Comparison of ENCODE assay signal across 10 cellular contexts in genomic region chr9:126411948-126412284, GRCh38.
DNase-seq lines count a peak whose midpoint lies in the region; ATAC-seq lines count a peak whose summit lies in the region.
"Had no signal": no experiment of that assay in that cellular context is flagged by ENCODE, and none has a peak within 500 bp of the region (broad histone marks: within the 10 kb centered on the region; RNA-seq: fewer than 3 reads in every experiment).

No MANE protein-coding gene starts in this region.

- no peaks in the 10 kb centered on the region for H3K9me3 Mint-ChIP-seq in CD4-positive, alpha-beta memory T cell
- no peaks in the 10 kb centered on the region for H3K9me3 Mint-ChIP-seq in activated naive CD8-positive, alpha-beta T cell treated with anti-CD3 and anti-CD28 coated beads, Interleukin-2, amount 50 U/mL, for 24 hours

- no peaks in the 10 kb centered on the region for H3K36me3 Mint-ChIP-seq in CD4-positive, alpha-beta memory T cell
- no peaks in the 10 kb centered on the region for H3K36me3 Mint-ChIP-seq in activated naive CD8-positive, alpha-beta T cell treated with anti-CD3 and anti-CD28 coated beads, Interleukin-2, amount 50 U/mL, for 24 hours (ENCODE audit: low read depth)

- no peaks in the 10 kb centered on the region for H3K27me3 Mint-ChIP-seq in CD4-positive, alpha-beta memory T cell
- H3K27me3 Mint-ChIP-seq in activated naive CD8-positive, alpha-beta T cell treated with anti-CD3 and anti-CD28 coated beads, Interleukin-2, amount 50 U/mL, for 24 hours, result no peaks in the 10 kb centered on the region

- no peaks in the 10 kb centered on the region for H3K27me3 ChIP-seq in CD4-positive, alpha-beta memory T cell (ENCODE audit: insufficient read depth, low read length)

- no peaks in the 10 kb centered on the region for H3K36me3 ChIP-seq in CD4-positive, alpha-beta memory T cell (ENCODE audit: insufficient read depth, low read length)

- no peak for DNase-seq in CD4-positive, alpha-beta memory T cell
- DNase-seq in NCI-H146 (lab: John Stamatoyannopoulos, UW) (peak; percentile 76), NCI-H1436 (lab: John Stamatoyannopoulos, UW) (no peak), dermis blood vessel endothelial cell (no peak), MV-4-11 (lab: John Stamatoyannopoulos, UW) (no peak), hippocampal formation (lab: John Stamatoyannopoulos, UW) (no peak)
- no peak for DNase-seq in activated naive CD8-positive, alpha-beta T cell treated with anti-CD3 and anti-CD28 coated beads, Interleukin-2, amount 50 U/mL, for 24 hours
- DNase-seq: activated CD8-positive, alpha-beta memory T cell treated with anti-CD3 and anti-CD28 coated beads, Interleukin-2, amount 50 U/mL, for 48 hours had no signal

- H3K4me1 Mint-ChIP-seq in CD4-positive, alpha-beta memory T cell, result peaks cover 24 to 39% (median 28%) of the 10 kb centered on the region in 4 donors
- peaks cover 37% of the 10 kb centered on the region for H3K4me1 Mint-ChIP-seq in activated naive CD8-positive, alpha-beta T cell treated with anti-CD3 and anti-CD28 coated beads, Interleukin-2, amount 50 U/mL, for 24 hours

- peak; percentile 36 for ATAC-seq in GM19372 (IDR thresholded peaks at IDR 0.05; ENCODE audit: low read depth, unreplicated experiment)
- ATAC-seq in activated naive CD8-positive, alpha-beta T cell treated with anti-CD3 and anti-CD28 coated beads, Interleukin-2, amount 50 U/mL, for 24 hours, result no peak

- H3K4me3 Mint-ChIP-seq in CD4-positive, alpha-beta memory T cell, result peak overlapping the region; percentile 53 to 91 (median 82)
- peak overlapping the region; percentile 68 for H3K4me3 Mint-ChIP-seq in activated naive CD8-positive, alpha-beta T cell treated with anti-CD3 and anti-CD28 coated beads, Interleukin-2, amount 50 U/mL, for 24 hours

- H3K27ac ChIP-seq in CD4-positive, alpha-beta memory T cell (ENCODE audit: low read depth, low read length), result peak overlapping the region; percentile 28
- H3K27ac ChIP-seq: coronary artery had no signal

- intact Hi-C loops in CD4-positive, alpha-beta memory T cell (cut with micrococcal nuclease), result loop anchor here (1.0 to 5.0 kb wide), 2 partner anchors 59 to 80 kb away; no protein-coding TSS in a partner anchor

- CTCF ChIA-PET in CD4-positive, alpha-beta memory T cell (lab: Charles Lee; ENCODE audit: partially characterized antibody), result interaction anchor here (1.2 to 2.0 kb wide), 2 partner anchors 13 to 79 kb away, joined by 3 to 7 read pairs; no protein-coding TSS in a partner anchor

- H3K27ac Mint-ChIP-seq in CD4-positive, alpha-beta memory T cell, result peak overlapping the region; percentile 81 to 98 (median 91)
- H3K27ac Mint-ChIP-seq in activated naive CD8-positive, alpha-beta T cell treated with anti-CD3 and anti-CD28 coated beads, Interleukin-2, amount 50 U/mL, for 24 hours, result peak overlapping the region; percentile 81

- H3K9me3 ChIP-seq in CD4-positive, alpha-beta memory T cell (ENCODE audit: control insufficient read depth in 1 of 2, low read length in 2 of 2), result no peaks in the 10 kb centered on the region

- POLR2A ChIA-PET in CD4-positive, alpha-beta memory T cell (lab: Charles Lee; ENCODE audit: partially characterized antibody), result interaction anchor here (1.0 to 2.8 kb wide), 4 partner anchors 51 to 69 kb away, joined by 3 to 19 read pairs (median 3); no protein-coding TSS in a partner anchor

- H3K4me1 ChIP-seq in CD4-positive, alpha-beta memory T cell (ENCODE audit: insufficient read depth, low read length), result peaks cover 31% of the 10 kb centered on the region

- H3K4me3 ChIP-seq in CD4-positive, alpha-beta memory T cell (ENCODE audit: low read length in 2 of 2), result peak overlapping the region; percentile 14 to 60
- H3K4me3 ChIP-seq: coronary artery had no signal
